In the genomic region with DNA sequence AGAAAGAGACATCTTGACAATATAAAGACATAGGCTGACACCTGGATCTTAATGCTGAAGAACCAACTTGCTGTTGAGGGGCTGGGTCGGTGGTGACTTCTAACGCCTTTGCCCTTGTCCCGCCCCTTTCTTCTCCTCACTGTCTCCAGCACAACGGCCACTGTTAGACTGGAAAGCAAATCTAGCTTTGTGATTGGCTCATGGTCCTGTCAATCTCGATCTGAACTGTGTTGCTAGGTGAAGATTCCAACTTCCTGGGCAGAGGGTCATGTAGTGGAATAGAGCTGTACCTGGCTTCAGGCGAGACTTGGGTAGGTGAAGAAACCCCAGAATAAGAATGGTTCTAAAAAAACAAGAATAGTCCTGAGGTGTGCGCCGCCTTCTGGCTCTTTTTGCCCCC, we compare ENCODE assay signal across 21 cellular contexts. TPM values are rescaled to one million over a fixed set of nuclear protein-coding genes. Genes with fewer than 3 reads are reported as not detected.
DNase-seq lines count a peak whose midpoint lies in the region; ATAC-seq and TF ChIP-seq lines count a peak whose summit lies in the region.
"Had no signal": no experiment of that assay in that cellular context is flagged by ENCODE, and none has a peak within 500 bp of the region (broad histone marks: within the 10 kb centered on the region; RNA-seq: fewer than 3 reads in every experiment).

A gene (minus strand): TSS at position 110 of the 400 bp plus-strand sequence. CDS start 98 bp downstream, at position 12.

- TF ChIP-seq CTCF in MM.1S (IDR thresholded peaks at IDR 0.05; ENCODE audit: low read length) (no peak), WERI-Rb-1 (IDR thresholded peaks at IDR 0.05; ENCODE audit: low read depth, low read length) (no peak), chondrocyte (IDR thresholded peaks at IDR 0.05) (no peak)

- DNase-seq in A172 (ENCODE audit: low spot score) (peak; percentile 89), MM.1S (peak; percentile 14), WERI-Rb-1 (peak; percentile 53), epidermal melanocyte (ENCODE audit: insufficient read length, low spot score) (no peak), HK-2 (ENCODE audit: unreplicated experiment) (no peak), chondrocyte (ENCODE audit: low spot score) (no peak)
- DNase-seq: heart right ventricle; HFFc6; left cardiac atrium; NCI-H187; NCI-H524 treated with DMSO at 0.1 percent for 48 hours; occipital lobe; sigmoid colon; stimulated activated CD4-positive, alpha-beta T cell treated with anti-CD3 and anti-CD28 coated beads, Interleukin-2, amount 100 ng/mL, for 24 hours; substantia nigra; T-helper 1 cell had no signal

- H3K4me1 ChIP-seq in MM.1S (ENCODE audit: low read length) = no peaks in the 10 kb centered on the region
- H3K4me1 ChIP-seq: heart right ventricle, sigmoid colon had no signal

- no peaks in the 10 kb centered on the region for H3F3A ChIP-seq in MM.1S (ENCODE audit: insufficient read depth, low read length)

- H3K4me2 ChIP-seq in MM.1S (ENCODE audit: low read depth, low read length) = no peak within 1 kb of the TSS

- H3K9me3 Mint-ChIP-seq in chondrocyte (ENCODE audit: low read depth) = peaks cover 7% of the 10 kb centered on the region

- no peaks in the 10 kb centered on the region for H3K36me3 ChIP-seq in MM.1S (replicated peaks; ENCODE audit: insufficient read depth, low read length)
- no peaks in the 10 kb centered on the region for H3K36me3 ChIP-seq in WERI-Rb-1
- H3K36me3 ChIP-seq: cardiac muscle cell, heart right ventricle, sigmoid colon had no signal

- H3K9me3 ChIP-seq in MM.1S (replicated peaks; ENCODE audit: insufficient read depth, low read length) (no peaks in the 10 kb centered on the region), WERI-Rb-1 (ENCODE audit: severe bottlenecking) (peaks cover 3% of the 10 kb centered on the region)
- H3K9me3 ChIP-seq: heart right ventricle, sigmoid colon had no signal

- no peak within 1 kb of the TSS for H2AFZ ChIP-seq in MM.1S (ENCODE audit: low read length)

- H3K9ac ChIP-seq in MM.1S (ENCODE audit: low read length) = no peak within 1 kb of the TSS

- ATAC-seq in GM18867 (IDR thresholded peaks at IDR 0.05; ENCODE audit: unreplicated experiment) (peak; percentile 61), HG03025 (IDR thresholded peaks at IDR 0.05; ENCODE audit: low FRiP score, unreplicated experiment) (no peak)
- ATAC-seq: heart right ventricle, left cardiac atrium had no signal

- H3K27me3 ChIP-seq in MM.1S (replicated peaks; ENCODE audit: insufficient read depth, low read length) (no peaks in the 10 kb centered on the region), WERI-Rb-1 (ENCODE audit: insufficient read depth, low read depth, severe bottlenecking) (no peaks in the 10 kb centered on the region)
- H3K27me3 ChIP-seq: cardiac muscle cell, heart right ventricle, sigmoid colon had no signal

- H3K4me3 Mint-ChIP-seq in chondrocyte (ENCODE audit: unreplicated experiment) = no peak within 1 kb of the TSS
- H3K4me3 Mint-ChIP-seq: HFFc6 had no signal

- no peaks in the 10 kb centered on the region for H3K36me3 Mint-ChIP-seq in chondrocyte (ENCODE audit: low read depth)

- H3K9me2 ChIP-seq in MM.1S (replicated peaks; ENCODE audit: insufficient read depth, low read length) = no peaks in the 10 kb centered on the region

- H3K79me2 ChIP-seq in MM.1S (ENCODE audit: low read length) = no peaks in the 10 kb centered on the region

- H4K20me1 ChIP-seq in MM.1S (ENCODE audit: insufficient read depth, low read length) = no peaks in the 10 kb centered on the region

- peaks cover 2% of the 10 kb centered on the region for H3K27me3 Mint-ChIP-seq in chondrocyte (ENCODE audit: low read depth)

- H3K4me3 ChIP-seq in MM.1S (ENCODE audit: low read length) (no peak within 1 kb of the TSS), WERI-Rb-1 (ENCODE audit: low read depth, low read length) (no peak within 1 kb of the TSS)
- H3K4me3 ChIP-seq: cardiac muscle cell, heart right ventricle, sigmoid colon had no signal

- H3K4me1 Mint-ChIP-seq in chondrocyte (ENCODE audit: low read depth) = no peaks in the 10 kb centered on the region

- H3K27ac ChIP-seq in MM.1S (ENCODE audit: low read length) (no peak within 1 kb of the TSS), WERI-Rb-1 (no peak within 1 kb of the TSS)
- H3K27ac ChIP-seq: cardiac muscle cell, heart right ventricle, sigmoid colon had no signal

- no peak within 1 kb of the TSS for H3K27ac Mint-ChIP-seq in chondrocyte (ENCODE audit: unreplicated experiment)
- H3K27ac Mint-ChIP-seq: HFFc6 had no signal

RNA-seq across cellular contexts. Expression of the gene that starts here (rescaled TPM):
- not detected in 2 replicates for total RNA-seq in A172 (2014; rRNA removed; shearing (Covaris generic))
- total RNA-seq in chondrocyte = not detected in 3 replicates
- total RNA-seq: activated CD8-positive, alpha-beta memory T cell treated with anti-CD3 and anti-CD28 coated beads for 36 hours; cardiac muscle cell; heart right ventricle; HFFc6; left cardiac atrium; mucosa of gallbladder; occipital lobe; sigmoid colon had no signal

Comparison
In these comparisons a context has a peak if more than half of its experiments do, and no peak if none do; other contexts are left out.
1. Peak in DNase-seq in A172; RNA of the gene not detected or under 1 TPM.
2. DNase-seq: peak in MM.1S (single experiment) and WERI-Rb-1 (single experiment); none in epidermal melanocyte (single experiment), HK-2 (single experiment) and chondrocyte (single experiment).